In the genomic region with DNA sequence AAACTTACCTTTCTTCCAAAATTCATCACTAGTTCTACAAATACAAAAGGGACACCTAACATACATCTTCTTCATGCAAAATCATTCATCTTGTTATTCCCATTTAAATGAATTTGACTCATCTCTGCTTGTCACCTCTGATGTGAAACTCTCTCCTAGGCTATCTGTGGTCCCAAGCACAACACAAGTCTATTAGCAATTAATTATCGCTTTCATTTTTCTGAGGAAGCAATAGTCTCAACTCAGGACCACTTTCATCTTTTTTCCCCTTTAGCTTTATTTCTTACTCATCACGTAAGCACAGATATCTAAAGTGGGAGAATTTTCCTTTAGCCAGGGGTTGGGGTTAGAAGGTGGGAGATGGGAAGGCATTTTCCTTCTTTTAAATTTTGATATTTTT, we compare ENCODE assay signal across 22 cellular contexts.
"Had no signal": no experiment of that assay in that cellular context is flagged by ENCODE, and none has a peak within 500 bp of the region (broad histone marks: within the 10 kb centered on the region; RNA-seq: fewer than 3 reads in every experiment).

No MANE protein-coding gene starts in this region.

- H3K4me1 Mint-ChIP-seq: activated CD4-positive, alpha-beta T cell treated with anti-CD3 and anti-CD28 coated beads for 36 hours had no signal

- H3K9me3 Mint-ChIP-seq: activated B cell treated with CpG ODN at 0.5 μM for 24 hours; activated T-cell treated with anti-CD3 and anti-CD28 coated beads, Interleukin-2, amount 50 U/mL, for 4 hours; naive thymus-derived CD8-positive, alpha-beta T cell had no signal

- H3K4me1 ChIP-seq: esophagus muscularis mucosa, gastrocnemius medialis, left ventricle myocardium inferior, upper lobe of right lung had no signal

- H3K9me3 ChIP-seq: esophagus muscularis mucosa, gastrocnemius medialis, upper lobe of right lung had no signal

- H3K27ac ChIP-seq: coronary artery, esophagus muscularis mucosa, gastrocnemius medialis, left ventricle myocardium inferior, upper lobe of right lung had no signal

- H3K4me3 Mint-ChIP-seq: activated B cell treated with CpG ODN at 0.5 μM for 24 hours; activated CD4-positive, alpha-beta T cell treated with anti-CD3 and anti-CD28 coated beads for 36 hours; activated T-cell treated with anti-CD3 and anti-CD28 coated beads, Interleukin-2, amount 50 U/mL, for 4 hours; mesothelial cell of epicardium; naive thymus-derived CD8-positive, alpha-beta T cell had no signal

- H3K27me3 ChIP-seq: esophagus muscularis mucosa, gastrocnemius medialis, upper lobe of right lung had no signal

- H3K27ac Mint-ChIP-seq: activated B cell treated with CpG ODN at 0.5 μM for 24 hours; activated CD4-positive, alpha-beta T cell treated with anti-CD3 and anti-CD28 coated beads for 36 hours; activated T-helper 2 cell treated with anti-CD3 and anti-CD28 coated beads, Interferon-gamma antibody, Interleukin-2, Interleukin-4, amounts not matched to agents 10 μg/mL and 5 μg/mL and 100 μg/mL, durations not matched to agents 14 hours and 24 hours and 36 hours; mesothelial cell of epicardium; naive thymus-derived CD8-positive, alpha-beta T cell had no signal

- H3K27me3 Mint-ChIP-seq: activated B cell treated with CpG ODN at 0.5 μM for 24 hours; activated CD4-positive, alpha-beta T cell treated with anti-CD3 and anti-CD28 coated beads for 36 hours had no signal

- H3K4me3 ChIP-seq: coronary artery, esophagus muscularis mucosa, gastrocnemius medialis, left ventricle myocardium inferior, upper lobe of right lung had no signal

- ATAC-seq: activated CD4-positive, alpha-beta T cell treated with anti-CD3 and anti-CD28 coated beads for 36 hours; activated T-cell treated with anti-CD3 and anti-CD28 coated beads, Interleukin-2, amount 50 U/mL, for 4 hours; gastrocnemius medialis; naive thymus-derived CD8-positive, alpha-beta T cell; sciatic nerve; upper lobe of right lung had no signal

- H3K36me3 ChIP-seq: esophagus muscularis mucosa, gastrocnemius medialis, left ventricle myocardium inferior, upper lobe of right lung had no signal

- DNase-seq: activated B cell treated with CpG ODN at 0.5 μM for 24 hours; activated CD4-positive, alpha-beta T cell treated with anti-CD3 and anti-CD28 coated beads for 36 hours; activated CD4-positive, alpha-beta T cell treated with anti-CD3 and anti-CD28 coated beads, Interleukin-2, amount 50 U/mL, for 4 hours; activated CD8-positive, alpha-beta memory T cell treated with anti-CD3 and anti-CD28 coated beads for 24 hours; activated CD8-positive, alpha-beta memory T cell treated with anti-CD3 and anti-CD28 coated beads, Interleukin-2, amount 50 U/mL, for 48 hours; activated naive CD4-positive, alpha-beta T cell treated with Interleukin-2 at 50 U/mL for 16 hours; activated T-cell treated with anti-CD3 and anti-CD28 coated beads, Interleukin-2, amount 50 U/mL, for 4 hours; cerebellar nuclear complex; gastrocnemius medialis; hypothalamus; left ventricle myocardium inferior; naive thymus-derived CD8-positive, alpha-beta T cell; small intestine; stimulated activated CD4-positive, alpha-beta T cell treated with anti-CD3 and anti-CD28 coated beads, Interleukin-15, amount 100 ng/mL, for 24 hours; stimulated activated CD4-positive, alpha-beta T cell treated with anti-CD3 and anti-CD28 coated beads, Interleukin-4, amount 100 ng/mL, for 1 hour; stimulated activated naive CD4-positive, alpha-beta T cell treated with Interleukin-2 at 50 U/mL for 16 hours; upper lobe of right lung had no signal
